ENCODE assay signal across 10 cellular contexts in the genomic region with DNA sequence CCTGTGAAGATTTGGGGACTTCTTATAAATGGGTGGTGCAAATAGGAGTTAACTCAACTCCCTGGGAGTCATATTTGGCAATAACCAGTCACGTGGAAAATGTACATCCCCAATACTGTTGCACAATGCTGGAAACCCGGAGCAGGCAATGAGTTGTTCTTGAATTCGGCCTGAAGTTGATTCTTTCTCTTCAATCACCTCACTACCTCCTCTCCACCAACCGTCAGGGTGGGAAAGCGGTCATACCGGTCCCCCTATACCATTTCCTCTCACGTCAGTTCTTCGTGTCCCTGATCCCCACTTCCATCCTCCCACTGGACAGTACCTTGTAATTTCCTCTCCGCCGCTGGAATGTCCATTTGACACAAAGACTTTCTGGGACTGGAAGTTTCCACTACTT. TPM values are rescaled to one million over a fixed set of nuclear protein-coding genes. Genes with fewer than 3 reads are reported as not detected.
A peak's percentile ranks its signal among the peaks of the same experiment; 100 is the strongest.
DNase-seq lines count a peak whose midpoint lies in the region; ATAC-seq and TF ChIP-seq lines count a peak whose summit lies in the region.
"Had no signal": no experiment of that assay in that cellular context is flagged by ENCODE, and none has a peak within 500 bp of the region (broad histone marks: within the 10 kb centered on the region; RNA-seq: fewer than 3 reads in every experiment).

No MANE protein-coding gene starts in this region.

- DNase-seq in SIG-M5 treated with dmso at 0.1 percent for 504 hours (lab: John Stamatoyannopoulos, UW; ENCODE audit: unreplicated experiment) (peak; percentile 8), SIG-M5 (lab: John Stamatoyannopoulos, UW) (no peak), endothelial cell (ENCODE audit: low spot score) (no peak)
- no peak for DNase-seq in activated CD8-positive, alpha-beta T cell treated with anti-CD3 and anti-CD28 coated beads, Interleukin-2, amount 10 ng/mL, durations not matched to agents 7 days and 5 days
- DNase-seq in stimulated activated naive CD8-positive, alpha-beta T cell treated with anti-CD3 and anti-CD28 coated beads, Interleukin-15, Interleukin-2, amounts not matched to agents 100 U/mL and 50 U/mL, for 24 hours = peak; percentile 41
- DNase-seq in stimulated activated CD4-positive, alpha-beta T cell treated with anti-CD3 and anti-CD28 coated beads, Interleukin-15, amount 100 ng/mL, for 24 hours = no peak
- DNase-seq: caudate nucleus had no signal

- POLR2A ChIA-PET in activated CD8-positive, alpha-beta T cell treated with anti-CD3 and anti-CD28 coated beads, Interleukin-2, amount 10 ng/mL, durations not matched to agents 7 days and 5 days (lab: Charles Lee) = interaction anchor here (0.6 to 3.0 kb wide), 2 partner anchors 24 to 228 kb away, joined by 3 to 13 read pairs; partner anchors contain the start of gene GIMAP1

- H3K36me3 Mint-ChIP-seq in activated CD8-positive, alpha-beta T cell treated with anti-CD3 and anti-CD28 coated beads, Interleukin-2, amount 10 ng/mL, durations not matched to agents 7 days and 5 days (ENCODE audit: low read depth) = peaks cover 77% of the 10 kb centered on the region
- H3K36me3 Mint-ChIP-seq in endothelial cell (ENCODE audit: low read depth, unreplicated experiment) = peaks cover 68% of the 10 kb centered on the region

- H3K4me3 Mint-ChIP-seq in activated CD8-positive, alpha-beta T cell treated with anti-CD3 and anti-CD28 coated beads, Interleukin-2, amount 10 ng/mL, durations not matched to agents 7 days and 5 days = peak overlapping the region; percentile 90
- peak overlapping the region; percentile 94 for H3K4me3 Mint-ChIP-seq in endothelial cell (ENCODE audit: unreplicated experiment)

- no peak for TF ChIP-seq CTCF in endothelial cell (IDR thresholded peaks at IDR 0.05; ENCODE audit: unreplicated experiment)

- no peak for ATAC-seq in activated CD8-positive, alpha-beta T cell treated with anti-CD3 and anti-CD28 coated beads, Interleukin-2, amount 10 ng/mL, durations not matched to agents 7 days and 5 days
- ATAC-seq in stimulated activated naive CD8-positive, alpha-beta T cell treated with anti-CD3 and anti-CD28 coated beads, Interleukin-15, Interleukin-2, amounts not matched to agents 100 U/mL and 50 U/mL, for 24 hours = peak; percentile 12
- no peak for ATAC-seq in HG03439 (IDR thresholded peaks at IDR 0.05; ENCODE audit: unreplicated experiment)
- no peak for ATAC-seq in GM21717 (IDR thresholded peaks at IDR 0.05; ENCODE audit: unreplicated experiment)

- CTCF ChIA-PET in activated CD8-positive, alpha-beta T cell treated with anti-CD3 and anti-CD28 coated beads, Interleukin-2, amount 10 ng/mL, durations not matched to agents 7 days and 5 days (lab: Charles Lee) = interaction anchor here (2.6 to 6.1 kb wide), 2 partner anchors 15 to 289 kb away, joined by 9 to 47 read pairs; partner anchors contain the start of gene GIMAP8

- H3K4me1 Mint-ChIP-seq in activated CD8-positive, alpha-beta T cell treated with anti-CD3 and anti-CD28 coated beads, Interleukin-2, amount 10 ng/mL, durations not matched to agents 7 days and 5 days (ENCODE audit: low read depth) = peaks cover 79% of the 10 kb centered on the region
- peaks cover 81% of the 10 kb centered on the region for H3K4me1 Mint-ChIP-seq in endothelial cell (ENCODE audit: unreplicated experiment)

- no peaks in the 10 kb centered on the region for H3K27me3 Mint-ChIP-seq in activated CD8-positive, alpha-beta T cell treated with anti-CD3 and anti-CD28 coated beads, Interleukin-2, amount 10 ng/mL, durations not matched to agents 7 days and 5 days (ENCODE audit: low read depth)
- H3K27me3 Mint-ChIP-seq in endothelial cell (ENCODE audit: unreplicated experiment) = peaks cover 9% of the 10 kb centered on the region

- no peaks in the 10 kb centered on the region for H3K9me3 Mint-ChIP-seq in activated CD8-positive, alpha-beta T cell treated with anti-CD3 and anti-CD28 coated beads, Interleukin-2, amount 10 ng/mL, durations not matched to agents 7 days and 5 days (ENCODE audit: insufficient read depth)
- peaks cover 4% of the 10 kb centered on the region for H3K9me3 Mint-ChIP-seq in endothelial cell (ENCODE audit: unreplicated experiment)

- peak overlapping the region; percentile 90 for H3K27ac Mint-ChIP-seq in activated CD8-positive, alpha-beta T cell treated with anti-CD3 and anti-CD28 coated beads, Interleukin-2, amount 10 ng/mL, durations not matched to agents 7 days and 5 days
- H3K27ac Mint-ChIP-seq in endothelial cell (ENCODE audit: unreplicated experiment) = peak overlapping the region; percentile 25

RNA-seq across cellular contexts. Expression of gene GIMAP5, which starts 2.8 kb away (rescaled TPM):
- 10 to 100 TPM; 56.3 to 63.3 TPM for total RNA-seq in activated CD8-positive, alpha-beta T cell treated with anti-CD3 and anti-CD28 coated beads, Interleukin-2, amount 10 ng/mL, durations not matched to agents 7 days and 5 days
- 220 TPM for total RNA-seq in endothelial cell (ENCODE audit: unreplicated experiment)

RNA-seq across cellular contexts. Expression of gene GIMAP1, which starts 23.6 kb away (rescaled TPM):
- 10 to 100 TPM; 19.0 to 20.2 TPM for total RNA-seq in activated CD8-positive, alpha-beta T cell treated with anti-CD3 and anti-CD28 coated beads, Interleukin-2, amount 10 ng/mL, durations not matched to agents 7 days and 5 days
- 3.6 TPM for total RNA-seq in endothelial cell (ENCODE audit: unreplicated experiment)
- total RNA-seq: renal cortical epithelial cell had no signal

RNA-seq across cellular contexts. Expression of gene GIMAP2, which starts 54.5 kb away (rescaled TPM):
- 10 to 100 TPM; 79.0 to 82.9 TPM for total RNA-seq in activated CD8-positive, alpha-beta T cell treated with anti-CD3 and anti-CD28 coated beads, Interleukin-2, amount 10 ng/mL, durations not matched to agents 7 days and 5 days
- 1.9 TPM for total RNA-seq in endothelial cell (ENCODE audit: unreplicated experiment)

Comparison
In these comparisons a context has a peak if more than half of its experiments do, and no peak if none do; other contexts are left out.
1. DNase-seq: peak in SIG-M5 treated with dmso at 0.1 percent for 504 hours (single experiment) and stimulated activated naive CD8-positive, alpha-beta T cell treated with anti-CD3 and anti-CD28 coated beads, Interleukin-15, Interleukin-2, amounts not matched to agents 100 U/mL and 50 U/mL, for 24 hours (single experiment); none in SIG-M5 (single experiment), activated CD8-positive, alpha-beta T cell treated with anti-CD3 and anti-CD28 coated beads, Interleukin-2, amount 10 ng/mL, durations not matched to agents 7 days and 5 days (single experiment), endothelial cell (single experiment) and stimulated activated CD4-positive, alpha-beta T cell treated with anti-CD3 and anti-CD28 coated beads, Interleukin-15, amount 100 ng/mL, for 24 hours (single experiment).
2. RNA of gene GIMAP2, which starts 54.5 kb away (total RNA-seq): 79.0 to 82.9 TPM in activated CD8-positive, alpha-beta T cell treated with anti-CD3 and anti-CD28 coated beads, Interleukin-2, amount 10 ng/mL, durations not matched to agents 7 days and 5 days; 1.9 TPM in endothelial cell (single experiment); every median in the first group is over 10 times any median in the second.